ENCODE assay signal across 8 cellular contexts in genomic region chr7:64562621-64563275, GRCh38. TPM values are rescaled to one million over a fixed set of nuclear protein-coding genes. Genes with fewer than 3 reads are reported as not detected.
DNase-seq lines count a peak whose midpoint lies in the region; ATAC-seq lines count a peak whose summit lies in the region.

Gene ZNF680, minus strand, starts transcription at chr7:64563071. Its CDS starts 117 bp downstream, at chr7:64562954.

- peak within 1 kb of the TSS; percentile 81 for H3K27ac ChIP-seq in cingulate gyrus (ENCODE audit: low read depth, low read length)

- intact Hi-C loops in left colon (cut with DNase I, micrococcal nuclease): no loop called here

- DNase-seq in AG20443 (ENCODE audit: low spot score) (peak; percentile 94), NCI-H345 treated with DMSO at 0.1 percent for 48 hours (lab: John Stamatoyannopoulos, UW; ENCODE audit: unreplicated experiment) (peak; percentile 93), left colon (peak; percentile 94 to 95)
- peak; percentile 83 to 85 for DNase-seq in activated CD4-positive, alpha-beta T cell treated with anti-CD3 and anti-CD28 coated beads for 4 hours
- DNase-seq in stimulated activated CD4-positive, alpha-beta T cell treated with anti-CD3 and anti-CD28 coated beads, Interleukin-2, amount 100 ng/mL, for 24 hours: peak; percentile 86 to 90

- ATAC-seq in GM19025 (IDR thresholded peaks at IDR 0.05; ENCODE audit: low read depth, unreplicated experiment) (peak; percentile 99), HG03280 (IDR thresholded peaks at IDR 0.05; ENCODE audit: unreplicated experiment) (peak; percentile 100), left colon (peak; percentile 100)

RNA-seq across cellular contexts. Expression of gene ZNF680, which starts in this region (rescaled TPM):
- total RNA-seq in left colon: 1 to 10 TPM; 6.4 to 6.8 TPM

Comparison
In these comparisons a context has a peak if more than half of its experiments do, and no peak if none do; other contexts are left out.
1. Peak in every context shown above with its lines: DNase-seq, ATAC-seq and H3K27ac ChIP-seq.